20 cellular contexts compared by ENCODE assay signal in genomic region chr17:79928502-79929256, GRCh38.
"Had no signal": no experiment of that assay in that cellular context is flagged by ENCODE, and none has a peak within 500 bp of the region (broad histone marks: within the 10 kb centered on the region; RNA-seq: fewer than 3 reads in every experiment).

No MANE protein-coding gene starts in this region.

- H3K9me3 Mint-ChIP-seq: activated CD4-positive, alpha-beta memory T cell treated with anti-CD3 and anti-CD28 coated beads for 36 hours; memory B cell; natural killer cell treated with Interleukin-12 subunit alpha and Interleukin-12 subunit beta and Interleukin-15 and Interleukin-18, amount 100 ng/mL, for 72 hours; stimulated activated naive CD8-positive, alpha-beta T cell treated with anti-CD3 and anti-CD28 coated beads, Interleukin-15, Interleukin-2, amounts not matched to agents 100 ng/mL and 50 ng/mL, for 24 hours; T-cell had no signal

- H3K36me3 ChIP-seq: esophagus squamous epithelium, upper lobe of left lung had no signal

- DNase-seq: activated CD4-positive, alpha-beta memory T cell treated with anti-CD3 and anti-CD28 coated beads for 36 hours; activated CD4-positive, alpha-beta T cell treated with anti-CD3 and anti-CD28 coated beads for 1 hour; activated CD8-positive, alpha-beta memory T cell treated with anti-CD3 and anti-CD28 coated beads, Interleukin-2, amount 50 U/mL, for 4 hours; activated gamma-delta T cell treated with Interleukin-2 at 50 U/mL for 16 hours; activated T-cell treated with anti-CD3 and anti-CD28 coated beads, Interleukin-2, amount 50 U/mL, for 48 hours; amniotic stem cell; central memory CD4-positive, alpha-beta T cell; esophagus squamous epithelium; left ventricle myocardium superior; T-cell; T1000 had no signal

- H2AFZ ChIP-seq: hepatocyte had no signal

- FAIRE-seq: keratinocyte had no signal

- H3K9me3 ChIP-seq: esophagus squamous epithelium, upper lobe of left lung had no signal

- ATAC-seq: left ventricle myocardium superior, sciatic nerve, T-cell had no signal

- H3K27ac ChIP-seq: coronary artery, esophagus squamous epithelium, upper lobe of left lung had no signal

- H3K27ac Mint-ChIP-seq: activated CD4-positive, alpha-beta memory T cell treated with anti-CD3 and anti-CD28 coated beads for 36 hours; activated naive CD8-positive, alpha-beta T cell; memory B cell; natural killer cell treated with Interleukin-12 subunit alpha and Interleukin-12 subunit beta and Interleukin-15 and Interleukin-18, amount 100 ng/mL, for 72 hours; stimulated activated naive CD8-positive, alpha-beta T cell treated with anti-CD3 and anti-CD28 coated beads, Interleukin-15, Interleukin-2, amounts not matched to agents 100 ng/mL and 50 ng/mL, for 24 hours; T-cell had no signal

- H3K4me3 Mint-ChIP-seq: activated CD4-positive, alpha-beta memory T cell treated with anti-CD3 and anti-CD28 coated beads for 36 hours; activated naive CD8-positive, alpha-beta T cell; natural killer cell treated with Interleukin-12 subunit alpha and Interleukin-12 subunit beta and Interleukin-15 and Interleukin-18, amount 100 ng/mL, for 72 hours; stimulated activated naive CD8-positive, alpha-beta T cell treated with anti-CD3 and anti-CD28 coated beads, Interleukin-15, Interleukin-2, amounts not matched to agents 100 ng/mL and 50 ng/mL, for 24 hours had no signal

- H3K4me3 ChIP-seq: coronary artery, esophagus squamous epithelium, hepatocyte, upper lobe of left lung had no signal

- H3K79me2 ChIP-seq: hepatocyte had no signal

- H3K36me3 Mint-ChIP-seq: activated CD4-positive, alpha-beta memory T cell treated with anti-CD3 and anti-CD28 coated beads for 36 hours; activated naive CD8-positive, alpha-beta T cell; memory B cell; natural killer cell treated with Interleukin-12 subunit alpha and Interleukin-12 subunit beta and Interleukin-15 and Interleukin-18, amount 100 ng/mL, for 72 hours; T-cell had no signal
